Comparison of ENCODE assay signal across 18 cellular contexts in the genomic region with DNA sequence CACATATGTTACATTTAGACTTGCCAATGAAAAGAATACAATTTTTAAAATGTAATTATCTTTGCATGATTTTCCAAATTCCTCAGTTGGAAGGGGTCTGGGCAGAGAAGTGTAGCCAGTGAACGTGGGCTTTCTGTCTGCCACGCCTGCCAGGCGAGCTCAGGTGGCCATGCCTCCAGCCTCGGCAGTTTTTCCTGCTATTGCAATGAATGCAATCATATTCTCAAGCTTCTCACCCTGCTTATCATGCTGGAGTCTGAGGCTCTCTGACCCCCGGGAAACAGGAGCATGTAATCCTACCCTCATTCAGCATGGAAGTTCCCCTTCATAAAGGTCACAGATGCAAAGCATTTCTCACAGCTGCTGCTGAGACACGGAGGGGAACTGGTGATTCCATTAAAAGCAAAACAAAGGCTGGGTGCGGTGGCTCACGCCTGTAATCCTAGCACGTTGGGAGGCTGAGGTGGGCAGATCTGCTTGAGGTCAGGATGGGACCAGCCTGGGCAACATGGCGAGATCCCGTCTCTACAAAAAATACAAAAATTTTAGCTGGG.
A peak's percentile ranks its signal among the peaks of the same experiment; 100 is the strongest.
DNase-seq lines count a peak whose midpoint lies in the region; ATAC-seq and TF ChIP-seq lines count a peak whose summit lies in the region.
"Had no signal": no experiment of that assay in that cellular context is flagged by ENCODE, and none has a peak within 500 bp of the region (broad histone marks: within the 10 kb centered on the region; RNA-seq: fewer than 3 reads in every experiment).

No MANE protein-coding gene starts in this region.

- H3K27me3 ChIP-seq in upper lobe of right lung = no peaks in the 10 kb centered on the region
- H3K27me3 ChIP-seq: left lung, tibial nerve had no signal

- H3K27me3 Mint-ChIP-seq in memory B cell = no peaks in the 10 kb centered on the region
- H3K27me3 Mint-ChIP-seq: activated CD4-positive, alpha-beta T cell treated with anti-CD3 and anti-CD28 coated beads for 36 hours; CD4-positive, CD25-positive, alpha-beta regulatory T cell had no signal

- H3K36me3 Mint-ChIP-seq in memory B cell = peaks cover 5% of the 10 kb centered on the region

- intact Hi-C loops in upper lobe of right lung (cut with DNase I) = no loop called here

- H3K4me1 ChIP-seq in upper lobe of right lung = no peaks in the 10 kb centered on the region
- H3K4me1 ChIP-seq: left lung had no signal

- H3K36me3 ChIP-seq in upper lobe of right lung = no peaks in the 10 kb centered on the region

- DNase-seq in SHP77 (lab: John Stamatoyannopoulos, UW) (peak; percentile 4 to 28), SHP77 treated with DMSO at 0.1 percent for 48 hours (lab: John Stamatoyannopoulos, UW) (no peak), memory B cell (ENCODE audit: low spot score in 2 of 2) (no peak), upper lobe of right lung (peak; percentile 44), putamen (ENCODE audit: low spot score) (no peak), NCI-H128 (lab: John Stamatoyannopoulos, UW; ENCODE audit: unreplicated experiment) (no peak), C1 segment of cervical spinal cord (lab: John Stamatoyannopoulos, UW) (no peak)
- DNase-seq: activated CD4-positive, alpha-beta T cell treated with anti-CD3 and anti-CD28 coated beads for 36 hours; activated naive CD4-positive, alpha-beta T cell; aorta; CD4-positive, CD25-positive, alpha-beta regulatory T cell; DMS53; GOT3; Right ventricle myocardium superior had no signal

- TF ChIP-seq CTCF in VCaP (conservative IDR thresholded peaks at IDR 0.05) (no peak), upper lobe of right lung (IDR thresholded peaks at IDR 0.05) (no peak)

- peaks cover 3% of the 10 kb centered on the region for H3K9me3 Mint-ChIP-seq in memory B cell
- H3K9me3 Mint-ChIP-seq: CD4-positive, CD25-positive, alpha-beta regulatory T cell; T-helper 2 cell treated with Interferon-gamma antibody and Interleukin-4, amounts not matched to agents 5 μg/mL and 100 μg/mL, for 36 hours had no signal

- ATAC-seq in memory B cell (ENCODE audit: low read depth) = no peak
- ATAC-seq in upper lobe of right lung = no peak
- ATAC-seq: activated CD4-positive, alpha-beta T cell treated with anti-CD3 and anti-CD28 coated beads for 36 hours had no signal

- H3K4me3 ChIP-seq in upper lobe of right lung = no peak overlapping the region
- H3K4me3 ChIP-seq: left lung, tibial nerve had no signal

- H3K27ac ChIP-seq in VCaP = peak overlapping the region; percentile 83
- H3K27ac ChIP-seq in upper lobe of right lung = no peak overlapping the region
- H3K27ac ChIP-seq: left lung had no signal

- no peaks in the 10 kb centered on the region for H3K9me3 ChIP-seq in upper lobe of right lung
- H3K9me3 ChIP-seq: left lung, tibial nerve had no signal

- H3K27ac Mint-ChIP-seq in memory B cell = peak overlapping the region; percentile 100
- H3K27ac Mint-ChIP-seq: activated CD4-positive, alpha-beta T cell treated with anti-CD3 and anti-CD28 coated beads for 36 hours; T-helper 2 cell treated with Interferon-gamma antibody and Interleukin-4, amounts not matched to agents 5 μg/mL and 100 μg/mL, for 36 hours had no signal

- H3K4me3 Mint-ChIP-seq in memory B cell = no peak overlapping the region
- H3K4me3 Mint-ChIP-seq: activated CD4-positive, alpha-beta T cell treated with anti-CD3 and anti-CD28 coated beads for 36 hours; CD4-positive, CD25-positive, alpha-beta regulatory T cell; T-helper 2 cell treated with Interferon-gamma antibody and Interleukin-4, amounts not matched to agents 5 μg/mL and 100 μg/mL, for 36 hours had no signal

- H3K4me1 Mint-ChIP-seq in memory B cell = peaks cover 56% of the 10 kb centered on the region
- H3K4me1 Mint-ChIP-seq: activated CD4-positive, alpha-beta T cell treated with anti-CD3 and anti-CD28 coated beads for 36 hours had no signal

Comparison
In these comparisons a context has a peak if more than half of its experiments do, and no peak if none do; other contexts are left out.
1. DNase-seq: peak in SHP77 (2 of 2) and upper lobe of right lung (single experiment); none in SHP77 treated with DMSO at 0.1 percent for 48 hours (single experiment), memory B cell (0 of 2), putamen (single experiment), NCI-H128 (single experiment) and C1 segment of cervical spinal cord (0 of 14).